23 cellular contexts compared by ENCODE assay signal in the genomic region with DNA sequence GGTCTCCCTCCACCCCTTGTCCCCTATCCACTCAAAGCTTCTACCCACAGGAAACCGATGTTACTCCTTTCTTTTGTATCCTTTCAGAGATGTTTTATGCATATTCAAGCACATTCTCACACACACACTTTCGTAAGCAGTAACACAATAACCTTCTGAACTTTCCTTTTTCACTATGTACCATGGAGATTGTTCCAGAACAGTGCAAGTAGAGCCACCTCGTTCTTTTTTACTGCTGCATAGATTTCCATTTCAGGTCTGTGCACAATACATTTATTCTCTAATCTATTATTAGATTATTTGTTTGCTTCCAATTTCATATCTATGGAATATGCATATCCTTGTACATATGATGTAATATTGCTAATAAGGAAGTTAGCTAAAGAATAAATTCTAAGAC.
DNase-seq lines count a peak whose midpoint lies in the region; ATAC-seq, FAIRE-seq and TF ChIP-seq lines count a peak whose summit lies in the region.
"Had no signal": no experiment of that assay in that cellular context is flagged by ENCODE, and none has a peak within 500 bp of the region (broad histone marks: within the 10 kb centered on the region; RNA-seq: fewer than 3 reads in every experiment).

No MANE protein-coding gene starts in this region.

- H3K9ac ChIP-seq in GM12878 (ENCODE audit: control insufficient read depth, insufficient read depth, low read length) (peak overlapping the region; percentile 76; the same call in 1 of the 2 replicates), endothelial cell of umbilical vein (replicated peaks; ENCODE audit: extremely low read depth, insufficient read depth, low read length) (no peak overlapping the region)
- H3K9ac ChIP-seq: BLaER1 treated with 17β-estradiol and CSF1 and Interleukin-3, amounts not matched to agents 10 nM and 100 nM had no signal

- no peak for TF ChIP-seq EP300 in GM12878 (IDR thresholded peaks at IDR 0.05; ENCODE audit: borderline replicate concordance in 1 of 2, control insufficient read depth in 1 of 2, low read depth in 2 of 2, low read length in 2 of 2)

- intact Hi-C loops in GM12878 (cut with micrococcal nuclease; ENCODE audit: unreplicated experiment) (loop anchor here (10.0 kb wide), 1 partner anchor 1170 kb away; no protein-coding TSS in a partner anchor), endothelial cell of umbilical vein (cut with micrococcal nuclease) (no loop called here)

- ATAC-seq in stimulated activated naive CD8-positive, alpha-beta T cell treated with anti-CD3 and anti-CD28 coated beads, Interleukin-15, amount 100 ng/mL, for 72 hours: no peak
- peak; percentile 13 for ATAC-seq in GM12878
- ATAC-seq: A549; CD8-positive, alpha-beta T cell had no signal

- no peaks in the 10 kb centered on the region for H4K20me1 ChIP-seq in GM12878 (ENCODE audit: control insufficient read depth, insufficient read depth)
- no peaks in the 10 kb centered on the region for H4K20me1 ChIP-seq in endothelial cell of umbilical vein (replicated peaks; ENCODE audit: control insufficient read depth, extremely low read depth, insufficient read depth, low read length)
- H4K20me1 ChIP-seq: BLaER1 treated with 17β-estradiol and CSF1 and Interleukin-3, amounts not matched to agents 10 nM and 100 nM had no signal

- H3K4me2 ChIP-seq in GM12878 (ENCODE audit: control insufficient read depth, insufficient read depth): peak overlapping the region; percentile 60
- H3K4me2 ChIP-seq in endothelial cell of umbilical vein (ENCODE audit: insufficient read depth, low read length): no peak overlapping the region
- H3K4me2 ChIP-seq: A549; BLaER1 treated with 17β-estradiol and CSF1 and Interleukin-3, amounts not matched to agents 10 nM and 100 nM had no signal

- H3K36me3 Mint-ChIP-seq in stimulated activated naive CD8-positive, alpha-beta T cell treated with anti-CD3 and anti-CD28 coated beads, Interleukin-15, Interleukin-2, amounts not matched to agents 100 ng/mL and 50 ng/mL, for 24 hours (ENCODE audit: low read depth): no peaks in the 10 kb centered on the region
- H3K36me3 Mint-ChIP-seq: CD8-positive, alpha-beta T cell had no signal

- BruUV-seq in GM12878 (replicated peaks; lab: Mats Ljungman, UMichigan) (TSS peak; percentile 22), endothelial cell of umbilical vein (replicated peaks; lab: Mats Ljungman, UMichigan) (no TSS peak)

- H3K4me1 ChIP-seq in GM12878 (ENCODE audit: control insufficient read depth, insufficient read depth, low read length) (peaks cover 48% of the 10 kb centered on the region), endothelial cell of umbilical vein (ENCODE audit: control insufficient read depth, extremely low read depth, insufficient read depth, low read length) (peaks cover 11% of the 10 kb centered on the region)
- H3K4me1 ChIP-seq: A549; BLaER1 treated with 17β-estradiol and CSF1 and Interleukin-3, amounts not matched to agents 10 nM and 100 nM had no signal

- H2AFZ ChIP-seq in GM12878 (ENCODE audit: control insufficient read depth, low read depth, low read length) (peak overlapping the region; percentile 30; the same call in 1 of the 2 replicates), endothelial cell of umbilical vein (ENCODE audit: low read depth, low read length) (no peak overlapping the region)

- peaks cover 24% of the 10 kb centered on the region for H3K27me3 Mint-ChIP-seq in stimulated activated naive CD8-positive, alpha-beta T cell treated with anti-CD3 and anti-CD28 coated beads, Interleukin-15, Interleukin-2, amounts not matched to agents 100 ng/mL and 50 ng/mL, for 24 hours
- peaks cover 21% of the 10 kb centered on the region for H3K27me3 Mint-ChIP-seq in stimulated activated naive CD8-positive, alpha-beta T cell treated with anti-CD3 and anti-CD28 coated beads, Interleukin-15, amount 100 ng/mL, for 72 hours

- H3K4me3 Mint-ChIP-seq in stimulated activated naive CD8-positive, alpha-beta T cell treated with anti-CD3 and anti-CD28 coated beads, Interleukin-15, Interleukin-2, amounts not matched to agents 100 ng/mL and 50 ng/mL, for 24 hours: peak overlapping the region; percentile 38
- H3K4me3 Mint-ChIP-seq in stimulated activated naive CD8-positive, alpha-beta T cell treated with anti-CD3 and anti-CD28 coated beads, Interleukin-15, amount 100 ng/mL, for 72 hours: no peak overlapping the region
- H3K4me3 Mint-ChIP-seq: B cell; CD4-positive, alpha-beta T cell; CD8-positive, alpha-beta T cell had no signal

- CTCF ChIA-PET in GM12878 (lab: Yijun Ruan, JAX) (interaction anchor here (0.6 to 14.2 kb wide), 11 partner anchors 8 to 415 kb away, joined by 3 to 192 read pairs (median 6); no protein-coding TSS in a partner anchor), endothelial cell of umbilical vein (lab: Charles Lee) (interaction anchor here (1.3 to 2.5 kb wide), 2 partner anchors 10 to 83 kb away, joined by 6 to 15 read pairs; no protein-coding TSS in a partner anchor)

- in situ Hi-C loops in GM12878 (cut with MboI): no loop called here

- no peaks in the 10 kb centered on the region for H3K9me3 Mint-ChIP-seq in stimulated activated naive CD8-positive, alpha-beta T cell treated with anti-CD3 and anti-CD28 coated beads, Interleukin-15, Interleukin-2, amounts not matched to agents 100 ng/mL and 50 ng/mL, for 24 hours
- H3K9me3 Mint-ChIP-seq in stimulated activated naive CD8-positive, alpha-beta T cell treated with anti-CD3 and anti-CD28 coated beads, Interleukin-15, amount 100 ng/mL, for 72 hours: no peaks in the 10 kb centered on the region
- H3K9me3 Mint-ChIP-seq: CD4-positive, alpha-beta T cell; CD8-positive, alpha-beta T cell had no signal

- dilution Hi-C loops in endothelial cell of umbilical vein (cut with MboI; ENCODE audit: extremely low pct_ligation_motif_present, low sequenced_read_pairs): no loop called here

- H3K9me3 ChIP-seq in GM12878 (replicated peaks; ENCODE audit: control insufficient read depth, insufficient read depth, low read length): peaks cover 6% of the 10 kb centered on the region; the same call in 2 of the 3 replicates
- no peaks in the 10 kb centered on the region for H3K9me3 ChIP-seq in endothelial cell of umbilical vein (replicated peaks; ENCODE audit: control insufficient read depth, insufficient read depth, low read length)
- H3K9me3 ChIP-seq: A549 had no signal

- POLR2A ChIA-PET in GM12878 (lab: Charles Lee): interaction anchor here (0.7 to 5.5 kb wide), 7 partner anchors 10 to 285 kb away, joined by 3 to 50 read pairs (median 4); a partner anchor contains a TSS
- POLR2A ChIA-PET in endothelial cell of umbilical vein (lab: Charles Lee): no interaction called here

- H3K4me3 ChIP-seq in GM12878 (peak overlapping the region; percentile 19; the same call in 1 of the 2 replicates), endothelial cell of umbilical vein (replicated peaks in 1 of 3; ENCODE audit: insufficient read depth in 1 of 3, low read depth in 1 of 3, low read length in 3 of 3) (no peak overlapping the region)
- H3K4me3 ChIP-seq: A549; BLaER1 treated with 17β-estradiol and CSF1 and Interleukin-3, amounts not matched to agents 10 nM and 100 nM had no signal

- H3K4me1 Mint-ChIP-seq in stimulated activated naive CD8-positive, alpha-beta T cell treated with anti-CD3 and anti-CD28 coated beads, Interleukin-15, Interleukin-2, amounts not matched to agents 100 ng/mL and 50 ng/mL, for 24 hours (ENCODE audit: low read depth): peaks cover 42% of the 10 kb centered on the region
- H3K4me1 Mint-ChIP-seq in stimulated activated naive CD8-positive, alpha-beta T cell treated with anti-CD3 and anti-CD28 coated beads, Interleukin-15, amount 100 ng/mL, for 72 hours: peaks cover 20% of the 10 kb centered on the region
- H3K4me1 Mint-ChIP-seq: B cell had no signal

- no peaks in the 10 kb centered on the region for H3K9me1 ChIP-seq in endothelial cell of umbilical vein (replicated peaks; ENCODE audit: control insufficient read depth, extremely low read depth, insufficient read depth, low read length)

- WGBS in GM12878 (ENCODE audit: insufficient coverage, insufficient replicate concordance, low lambda C conversion rate, missing lambda C conversion rate): 62% methylated on average over 3 of the region's 3 CpGs

- no peak for TF ChIP-seq CTCF in GM12878 (IDR thresholded peaks at IDR 0.05 in 2 of 3, conservative IDR thresholded peaks at IDR 0.05 in 1 of 3; ENCODE audit: control insufficient read depth in 2 of 3, extremely low read depth in 1 of 3, insufficient read depth in 1 of 3, low read depth in 3 of 3, low read length in 3 of 3)
- TF ChIP-seq CTCF in endothelial cell of umbilical vein (IDR thresholded peaks at IDR 0.05; ENCODE audit: extremely low read depth in 1 of 2, insufficient read depth in 1 of 2, low read depth in 1 of 2, low read length in 2 of 2): no peak

- TF ChIP-seq POLR2A in GM12878 (IDR thresholded peaks at IDR 0.05; ENCODE audit: low read depth, low read length): no peak
- no peak for TF ChIP-seq POLR2A in endothelial cell of umbilical vein (IDR thresholded peaks at IDR 0.05; ENCODE audit: low read depth, low read length)

- peak overlapping the region; percentile 98 for H3K27ac ChIP-seq in GM12878 (ENCODE audit: control insufficient read depth, insufficient read depth)
- no peak overlapping the region for H3K27ac ChIP-seq in endothelial cell of umbilical vein (ENCODE audit: insufficient read depth, low read depth, low read length)
- H3K27ac ChIP-seq: 22Rv1; A549; BLaER1 treated with 17β-estradiol and CSF1 and Interleukin-3, amounts not matched to agents 10 nM and 100 nM; C4-2B had no signal

- TF ChIP-seq RAD21 in GM12878 (IDR thresholded peaks at IDR 0.05; ENCODE audit: insufficient read depth, low read depth, low read length): no peak

- RAD21 ChIA-PET in GM12878 (lab: Charles Lee; ENCODE audit: unreplicated experiment): interaction anchor here (1.0 to 7.0 kb wide), 13 partner anchors 9 to 348 kb away, joined by 3 to 81 read pairs (median 6); a partner anchor contains a TSS

- no peaks in the 10 kb centered on the region for H3K27me3 ChIP-seq in GM12878 (replicated peaks in 1 of 2; ENCODE audit: control insufficient read depth in 2 of 2, insufficient read depth in 2 of 2, low read length in 1 of 2)
- no peaks in the 10 kb centered on the region for H3K27me3 ChIP-seq in endothelial cell of umbilical vein (ENCODE audit: control insufficient read depth in 2 of 2, insufficient read depth in 2 of 2, low read length in 2 of 2)
- H3K27me3 ChIP-seq: BLaER1 treated with 17β-estradiol and CSF1 and Interleukin-3, amounts not matched to agents 10 nM and 100 nM had no signal

- peaks cover 9% of the 10 kb centered on the region for H3K79me2 ChIP-seq in GM12878 (ENCODE audit: control insufficient read depth, insufficient read depth, low read length)
- no peaks in the 10 kb centered on the region for H3K79me2 ChIP-seq in endothelial cell of umbilical vein (ENCODE audit: control insufficient read depth, insufficient read depth, low read length)

- FAIRE-seq in GM12878 (lab: Jason Lieb, UNC) (no peak), endothelial cell of umbilical vein (lab: Jason Lieb, UNC) (peak; percentile 24)
- FAIRE-seq: A549, GM19239 had no signal

- H3K27ac Mint-ChIP-seq in stimulated activated naive CD8-positive, alpha-beta T cell treated with anti-CD3 and anti-CD28 coated beads, Interleukin-15, Interleukin-2, amounts not matched to agents 100 ng/mL and 50 ng/mL, for 24 hours: no peak overlapping the region
- H3K27ac Mint-ChIP-seq in stimulated activated naive CD8-positive, alpha-beta T cell treated with anti-CD3 and anti-CD28 coated beads, Interleukin-15, amount 100 ng/mL, for 72 hours: no peak overlapping the region
- H3K27ac Mint-ChIP-seq: B cell; CD4-positive, alpha-beta T cell; CD8-positive, alpha-beta T cell had no signal

- DNase-seq in stimulated activated naive CD8-positive, alpha-beta T cell treated with anti-CD3 and anti-CD28 coated beads, Interleukin-15, amount 100 ng/mL, for 72 hours: no peak
- DNase-seq in GM12878 (ENCODE audit: low read depth, low spot score) (no peak), endothelial cell of umbilical vein (ENCODE audit: low read depth, low spot score) (no peak), NCI-H1105 (lab: John Stamatoyannopoulos, UW) (no peak), COLO668 (lab: John Stamatoyannopoulos, UW; ENCODE audit: unreplicated experiment) (no peak)
- DNase-seq: AML-193; CD4-positive, alpha-beta T cell; CD8-positive, alpha-beta T cell; COR-L47; DMS 273 treated with DMSO at 0.1 percent for 48 hours; DMS153; DMS53; DMS79; DND-41; EL; GDM1 had no signal

- H3K36me3 ChIP-seq in GM12878 (ENCODE audit: control insufficient read depth in 2 of 2, insufficient read depth in 2 of 2, low read length in 1 of 2) (peaks cover 0 to 2% of the 10 kb centered on the region in 2 experiments; a peak in 1 of 4 replicates), endothelial cell of umbilical vein (ENCODE audit: control insufficient read depth in 2 of 2, extremely low read depth in 1 of 2, insufficient read depth in 2 of 2, low read length in 2 of 2) (no peaks in the 10 kb centered on the region)
- H3K36me3 ChIP-seq: BLaER1 treated with 17β-estradiol and CSF1 and Interleukin-3, amounts not matched to agents 10 nM and 100 nM had no signal

- SMC1A ChIA-PET in GM12878 (lab: Charles Lee; ENCODE audit: uncharacterized antibody, unreplicated experiment): interaction anchor here (0.7 to 7.9 kb wide), 18 partner anchors 9 to 1017 kb away, joined by 3 to 130 read pairs (median 4); a partner anchor contains a TSS
